ENCODE assay signal across 1 cellular context in genomic region chr2:199684832-199685231, GRCh38.
TF ChIP-seq lines count a peak whose summit lies in the region.

No MANE protein-coding gene starts in this region.

TF ChIP-seq in GM23338, 12 proteins besides CTCF, POLR2A, EP300 and RAD21 (continued from another document):
- TF ChIP-seq ZNF462 (CRISPR knock-in tag; IDR thresholded peaks at IDR 0.05) (no peak), ETS1 (IDR thresholded peaks at IDR 0.05) (no peak), ZNF331 (CRISPR knock-in tag; IDR thresholded peaks at IDR 0.05; ENCODE audit: low read depth) (no peak), EZH2phosphoT487 (IDR thresholded peaks at IDR 0.05; ENCODE audit: unreplicated experiment) (no peak)
